In genomic region chr16:516321-516720, GRCh38 we compare ENCODE assay signal across 11 cellular contexts. TPM values are rescaled to one million over a fixed set of nuclear protein-coding genes. Genes with fewer than 3 reads are reported as not detected.
"Had no signal": no experiment of that assay in that cellular context is flagged by ENCODE, and none has a peak within 500 bp of the region (broad histone marks: within the 10 kb centered on the region; RNA-seq: fewer than 3 reads in every experiment).

No MANE protein-coding gene starts in this region.

RNA-seq across cellular contexts. Expression of gene PRR35, which starts 43.9 kb away (rescaled TPM):
- total RNA-seq: OCI-LY7, PC-3, PC-9, Peyer's patch, Right ventricle myocardium inferior, Right ventricle myocardium superior, RPMI7951, SJCRH30, SJSA1, SK-MEL-5 had no signal
- polyA plus RNA-seq: SK-N-SH had no signal

RNA-seq across cellular contexts. Expression of gene NHLRC4, which starts 50.5 kb away (rescaled TPM):
- total RNA-seq: PC-9 had no signal
